1 cellular context compared by ENCODE assay signal in the genomic region with DNA sequence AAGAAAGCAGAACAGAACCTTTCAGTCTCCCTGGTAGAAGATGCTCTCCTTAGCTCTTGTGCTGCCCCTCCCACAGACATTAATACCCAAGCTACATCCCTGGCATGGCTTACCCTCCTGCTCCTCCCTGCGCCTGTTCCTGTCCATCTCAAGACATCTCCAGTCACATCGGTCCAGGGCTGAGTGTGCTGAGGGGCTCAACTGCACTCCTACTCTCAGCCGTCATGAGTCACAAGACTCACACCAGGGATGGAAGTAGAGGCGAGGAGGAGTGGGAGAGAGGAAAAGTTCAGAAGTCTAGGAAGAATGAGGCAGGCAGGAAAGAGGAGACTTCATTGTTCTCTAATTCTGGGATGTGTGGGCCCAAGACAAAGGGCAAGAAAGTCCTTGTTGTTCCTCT.
TF ChIP-seq lines count a peak whose summit lies in the region.

No MANE protein-coding gene starts in this region.

TF ChIP-seq in IMR-90, 13 proteins besides CTCF, POLR2A, EP300 and RAD21:
- TF ChIP-seq MAZ (IDR thresholded peaks at IDR 0.05; ENCODE audit: borderline replicate concordance, low read depth, low read length) (no peak), BHLHE40 (IDR thresholded peaks at IDR 0.05; ENCODE audit: low read depth, low read length) (no peak), CHD1 (IDR thresholded peaks at IDR 0.05; ENCODE audit: low read depth, low read length) (no peak), NFE2L2 (IDR thresholded peaks at IDR 0.05; ENCODE audit: low read depth, low read length) (no peak), SMC3 (IDR thresholded peaks at IDR 0.05; ENCODE audit: low read depth, low read length) (no peak), FOS (IDR thresholded peaks at IDR 0.05; ENCODE audit: low read depth, low read length) (no peak), MAFK (IDR thresholded peaks at IDR 0.05; ENCODE audit: low read depth, low read length) (no peak), CEBPB (IDR thresholded peaks at IDR 0.05; ENCODE audit: low read depth, low read length) (no peak), MXI1 (IDR thresholded peaks at IDR 0.05; ENCODE audit: borderline replicate concordance, low read depth, low read length) (no peak), RFX5 (IDR thresholded peaks at IDR 0.05; ENCODE audit: low read depth, low read length) (no peak), RCOR1 (IDR thresholded peaks at IDR 0.05; ENCODE audit: insufficient replicate concordance, low read length) (no peak)
- TF ChIP-seq, protein P1, sequence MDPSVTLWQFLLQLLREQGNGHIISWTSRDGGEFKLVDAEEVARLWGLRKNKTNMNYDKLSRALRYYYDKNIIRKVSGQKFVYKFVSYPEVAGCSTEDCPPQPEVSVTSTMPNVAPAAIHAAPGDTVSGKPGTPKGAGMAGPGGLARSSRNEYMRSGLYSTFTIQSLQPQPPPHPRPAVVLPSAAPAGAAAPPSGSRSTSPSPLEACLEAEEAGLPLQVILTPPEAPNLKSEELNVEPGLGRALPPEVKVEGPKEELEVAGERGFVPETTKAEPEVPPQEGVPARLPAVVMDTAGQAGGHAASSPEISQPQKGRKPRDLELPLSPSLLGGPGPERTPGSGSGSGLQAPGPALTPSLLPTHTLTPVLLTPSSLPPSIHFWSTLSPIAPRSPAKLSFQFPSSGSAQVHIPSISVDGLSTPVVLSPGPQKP (IDR thresholded peaks at IDR 0.05; ENCODE audit: borderline replicate concordance, low read depth, low read length) = no peak
- TF ChIP-seq, protein P2, sequence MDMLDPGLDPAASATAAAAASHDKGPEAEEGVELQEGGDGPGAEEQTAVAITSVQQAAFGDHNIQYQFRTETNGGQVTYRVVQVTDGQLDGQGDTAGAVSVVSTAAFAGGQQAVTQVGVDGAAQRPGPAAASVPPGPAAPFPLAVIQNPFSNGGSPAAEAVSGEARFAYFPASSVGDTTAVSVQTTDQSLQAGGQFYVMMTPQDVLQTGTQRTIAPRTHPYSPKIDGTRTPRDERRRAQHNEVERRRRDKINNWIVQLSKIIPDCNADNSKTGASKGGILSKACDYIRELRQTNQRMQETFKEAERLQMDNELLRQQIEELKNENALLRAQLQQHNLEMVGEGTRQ (IDR thresholded peaks at IDR 0.05; ENCODE audit: low read depth, low read length) = no peak
